8 cellular contexts compared by ENCODE assay signal in genomic region chr19:57240311-57241090, GRCh38. TPM values are rescaled to one million over a fixed set of nuclear protein-coding genes. Genes with fewer than 3 reads are reported as not detected.
DNase-seq lines count a peak whose midpoint lies in the region; ATAC-seq lines count a peak whose summit lies in the region.

Gene ZNF805, plus strand, starts transcription at chr19:57240632. Its CDS starts 260 bp downstream, at chr19:57240892.

- H3K27ac Mint-ChIP-seq in activated CD4-positive, alpha-beta T cell treated with anti-CD3 and anti-CD28 coated beads, Interleukin-2, amount 10 ng/mL, durations not matched to agents 7 days and 5 days = peak within 1 kb of the TSS; percentile 98

- H3K4me1 Mint-ChIP-seq in activated CD4-positive, alpha-beta T cell treated with anti-CD3 and anti-CD28 coated beads, Interleukin-2, amount 10 ng/mL, durations not matched to agents 7 days and 5 days = peaks cover 24% of the 10 kb centered on the region

- ATAC-seq in GM19328 (IDR thresholded peaks at IDR 0.05; ENCODE audit: unreplicated experiment) (peak; percentile 98), HG03469 (IDR thresholded peaks at IDR 0.05; ENCODE audit: unreplicated experiment) (peak; percentile 66), left colon (peak; percentile 99)

- CTCF ChIA-PET in activated CD4-positive, alpha-beta T cell treated with anti-CD3 and anti-CD28 coated beads, Interleukin-2, amount 10 ng/mL, durations not matched to agents 7 days and 5 days (lab: Charles Lee) = interaction anchor here (0.7 kb wide), 1 partner anchor 48 kb away, joined by 3 read pairs; no protein-coding TSS in a partner anchor

- peaks cover 3% of the 10 kb centered on the region for H3K9me3 Mint-ChIP-seq in activated CD4-positive, alpha-beta T cell treated with anti-CD3 and anti-CD28 coated beads, Interleukin-2, amount 10 ng/mL, durations not matched to agents 7 days and 5 days

- intact Hi-C loops in left colon (cut with DNase I, micrococcal nuclease) = loop anchor here in 1 of 2 donors (5.0 kb wide), 1 partner anchor 42 kb away; the partner anchor contains the start of gene ZNF460

- POLR2A ChIA-PET in activated CD4-positive, alpha-beta T cell treated with anti-CD3 and anti-CD28 coated beads, Interleukin-2, amount 10 ng/mL, durations not matched to agents 7 days and 5 days (lab: Charles Lee) = no interaction called here

- peaks cover 25% of the 10 kb centered on the region for H3K36me3 Mint-ChIP-seq in activated CD4-positive, alpha-beta T cell treated with anti-CD3 and anti-CD28 coated beads, Interleukin-2, amount 10 ng/mL, durations not matched to agents 7 days and 5 days (ENCODE audit: low read depth)

- H3K4me3 Mint-ChIP-seq in activated CD4-positive, alpha-beta T cell treated with anti-CD3 and anti-CD28 coated beads, Interleukin-2, amount 10 ng/mL, durations not matched to agents 7 days and 5 days = peak within 1 kb of the TSS; percentile 79

- H3K27me3 Mint-ChIP-seq in activated CD4-positive, alpha-beta T cell treated with anti-CD3 and anti-CD28 coated beads, Interleukin-2, amount 10 ng/mL, durations not matched to agents 7 days and 5 days = no peaks in the 10 kb centered on the region

- DNase-seq in C1 segment of cervical spinal cord (lab: John Stamatoyannopoulos, UW) (peak; percentile 42 to 96 (median 89)), NCI-H526 treated with DMSO at 0.1 percent for 48 hours (lab: John Stamatoyannopoulos, UW) (peak; percentile 83), cortex of kidney (lab: John Stamatoyannopoulos, UW) (peak; percentile 63), left colon (peak; percentile 97 to 98)
- DNase-seq in activated CD4-positive, alpha-beta T cell treated with anti-CD3 and anti-CD28 coated beads, Interleukin-2, amount 10 ng/mL, durations not matched to agents 7 days and 5 days = peak; percentile 97
- peak; percentile 92 for DNase-seq in stimulated activated CD4-positive, alpha-beta T cell treated with anti-CD3 and anti-CD28 coated beads, Interleukin-1b, Interleukin-23, amount 100 ng/mL, for 4 hours (ENCODE audit: low read depth in 2 of 2)

RNA-seq across cellular contexts. Expression of gene ZNF805, which starts in this region (rescaled TPM):
- total RNA-seq in activated CD4-positive, alpha-beta T cell treated with anti-CD3 and anti-CD28 coated beads, Interleukin-2, amount 10 ng/mL, durations not matched to agents 7 days and 5 days = 10 to 100 TPM; 10.9 to 11.2 TPM
- total RNA-seq in left colon = 10 to 100 TPM in 1 of 2 donors, 1 to 10 TPM in 1; 9.5 to 10.4 TPM

Comparison
In these comparisons a context has a peak if more than half of its experiments do, and no peak if none do; other contexts are left out.
1. Peak in every context shown above with its lines: DNase-seq and ATAC-seq.